In genomic region chr3:30597131-30597768, GRCh38 we compare ENCODE assay signal across 1 cellular context.
TF ChIP-seq lines count a peak whose summit lies in the region.

No MANE protein-coding gene starts in this region.

TF ChIP-seq in HepG2, 621 proteins besides CTCF, POLR2A, EP300 and RAD21 (continues in another document):
- TF ChIP-seq IRF1 (CRISPR knock-in tag; IDR thresholded peaks at IDR 0.05; ENCODE audit: low read depth) (no peak), SMARCE1 (IDR thresholded peaks at IDR 0.05; ENCODE audit: borderline replicate concordance) (peak; percentile 39; the same call in 1 of the 2 replicates), RERE (CRISPR knock-in tag; IDR thresholded peaks at IDR 0.05; ENCODE audit: low read depth) (peak; percentile 94), ZNF101 (CRISPR knock-in tag; IDR thresholded peaks at IDR 0.05; ENCODE audit: borderline replicate concordance, low read depth) (no peak), ZNF136 (CRISPR knock-in tag; IDR thresholded peaks at IDR 0.05; ENCODE audit: low read depth) (no peak; the same call in 1 of the 2 replicates), GMEB2 (CRISPR knock-in tag; IDR thresholded peaks at IDR 0.05; ENCODE audit: low read depth) (no peak), ZBTB14 (CRISPR knock-in tag; IDR thresholded peaks at IDR 0.05) (no peak), MTF2 (CRISPR knock-in tag; IDR thresholded peaks at IDR 0.05; ENCODE audit: borderline replicate concordance) (no peak), CHD2 (IDR thresholded peaks at IDR 0.05; ENCODE audit: low read depth, low read length) (no peak), RFXANK (CRISPR knock-in tag; IDR thresholded peaks at IDR 0.05) (peak; percentile 76; the same call in 1 of the 2 replicates), ZKSCAN8 (CRISPR knock-in tag; IDR thresholded peaks at IDR 0.05; ENCODE audit: borderline replicate concordance) (peak; percentile 96), HBP1 (CRISPR knock-in tag; IDR thresholded peaks at IDR 0.05; ENCODE audit: low read depth) (no peak), ZNF7 (CRISPR knock-in tag; IDR thresholded peaks at IDR 0.05) (no peak), AKNA (CRISPR knock-in tag; IDR thresholded peaks at IDR 0.05; ENCODE audit: borderline replicate concordance) (no peak), ZEB1 (IDR thresholded peaks at IDR 0.05; ENCODE audit: insufficient replicate concordance, low read depth) (peak; percentile 78), ZFY (CRISPR knock-in tag; IDR thresholded peaks at IDR 0.05) (no peak), MED8 (CRISPR knock-in tag; IDR thresholded peaks at IDR 0.05; ENCODE audit: insufficient replicate concordance) (peak; percentile 98), NR2F6 (IDR thresholded peaks at IDR 0.05) (peak; percentile 87), NR2F6 (CRISPR knock-in tag; IDR thresholded peaks at IDR 0.05) (peak; percentile 82), GABPA (IDR thresholded peaks at IDR 0.05; ENCODE audit: low read depth, low read length) (no peak), GABPA (CRISPR knock-in tag; IDR thresholded peaks at IDR 0.05; ENCODE audit: low read depth) (peak; percentile 59; the same call in 1 of the 2 replicates), LCORL (IDR thresholded peaks at IDR 0.05) (peak; percentile 41; the same call in 1 of the 2 replicates), LCORL (CRISPR knock-in tag; IDR thresholded peaks at IDR 0.05) (peak; percentile 82), RXRA (CRISPR knock-in tag; IDR thresholded peaks at IDR 0.05) (peak; percentile 56; the same call in 1 of the 2 replicates), DMAP1 (CRISPR knock-in tag; IDR thresholded peaks at IDR 0.05) (peak; percentile 39; the same call in 1 of the 2 replicates), NCOA5 (CRISPR knock-in tag; IDR thresholded peaks at IDR 0.05) (no peak), LRRFIP1 (CRISPR knock-in tag; conservative IDR thresholded peaks at IDR 0.05) (no peak), ZNF569 (CRISPR knock-in tag; IDR thresholded peaks at IDR 0.05; ENCODE audit: borderline replicate concordance) (no peak), ZFP41 (CRISPR knock-in tag; IDR thresholded peaks at IDR 0.05; ENCODE audit: borderline replicate concordance) (no peak), REXO4 (CRISPR knock-in tag; IDR thresholded peaks at IDR 0.05; ENCODE audit: borderline replicate concordance) (no peak), ZFP82 (CRISPR knock-in tag; IDR thresholded peaks at IDR 0.05; ENCODE audit: borderline replicate concordance) (no peak), ZNF530 (CRISPR knock-in tag; IDR thresholded peaks at IDR 0.05; ENCODE audit: low read depth) (no peak), ZNF160 (CRISPR knock-in tag; IDR thresholded peaks at IDR 0.05) (peak; percentile 56; the same call in 1 of the 2 replicates), KDM6A (CRISPR knock-in tag; IDR thresholded peaks at IDR 0.05; ENCODE audit: low read depth) (peak; percentile 83), RELA (CRISPR knock-in tag; IDR thresholded peaks at IDR 0.05) (no peak), ZNF816 (CRISPR knock-in tag; IDR thresholded peaks at IDR 0.05; ENCODE audit: borderline replicate concordance) (no peak), FOXK1 (CRISPR knock-in tag; IDR thresholded peaks at IDR 0.05; ENCODE audit: borderline replicate concordance, low read depth) (peak; percentile 92; the same call in 1 of the 2 replicates), ZNF777 (CRISPR knock-in tag; IDR thresholded peaks at IDR 0.05) (0 out of 2 replicates have a peak, but pooled peaks have one; percentile 39), IKZF4 (CRISPR knock-in tag; IDR thresholded peaks at IDR 0.05; ENCODE audit: borderline replicate concordance, low read depth, not compliant biosample characterization) (no peak), ZC3H13 (CRISPR knock-in tag; IDR thresholded peaks at IDR 0.05) (no peak), FOXO1 (CRISPR knock-in tag; IDR thresholded peaks at IDR 0.05) (peak; percentile 97), ELK4 (CRISPR knock-in tag; IDR thresholded peaks at IDR 0.05; ENCODE audit: borderline replicate concordance) (no peak), HNF4A (CRISPR knock-in tag; IDR thresholded peaks at IDR 0.05) (peak; percentile 86), NFE2L2 (IDR thresholded peaks at IDR 0.05; ENCODE audit: low read length) (no peak), ZMYM2 (CRISPR knock-in tag; IDR thresholded peaks at IDR 0.05) (peak; percentile 75)
